9 cellular contexts compared by ENCODE assay signal in genomic region chr1:182084487-182085316, GRCh38. TPM values are rescaled to one million over a fixed set of nuclear protein-coding genes. Genes with fewer than 3 reads are reported as not detected.
DNase-seq lines count a peak whose midpoint lies in the region; ATAC-seq and TF ChIP-seq lines count a peak whose summit lies in the region.
"Had no signal": no experiment of that assay in that cellular context is flagged by ENCODE, and none has a peak within 500 bp of the region (broad histone marks: within the 10 kb centered on the region; RNA-seq: fewer than 3 reads in every experiment).

No MANE protein-coding gene starts in this region.

- H3K27ac ChIP-seq in CD4-positive, alpha-beta T cell (ENCODE audit: low read depth, low read length) = no peak overlapping the region
- H3K27ac ChIP-seq in Karpas-422 (ENCODE audit: low read length) = no peak overlapping the region

- no peak overlapping the region for H2AFZ ChIP-seq in Karpas-422 (ENCODE audit: low read length)

- no peaks in the 10 kb centered on the region for H3K36me3 ChIP-seq in Karpas-422 (ENCODE audit: insufficient read depth, low read length)

- H3K9me3 Mint-ChIP-seq in CD4-positive, alpha-beta T cell = no peaks in the 10 kb centered on the region
- no peaks in the 10 kb centered on the region for H3K9me3 Mint-ChIP-seq in activated T-helper 1 cell treated with anti-CD3 and anti-CD28 coated beads, Interleukin-12 subunit alpha, Interleukin-12 subunit beta, Interleukin-2, Interleukin-4 antibody, amounts not matched to agents 30 ng/mL and 10 ng/mL and 1 ng/mL, durations not matched to agents 14 hours and 24 hours and 36 hours
- no peaks in the 10 kb centered on the region for H3K9me3 Mint-ChIP-seq in neural crest cell

- POLR2A ChIA-PET in CD4-positive, alpha-beta T cell (lab: Charles Lee) = interaction anchor here (1.2 to 1.5 kb wide), 2 partner anchors 59 to 312 kb away, joined by 6 to 8 read pairs; no protein-coding TSS in a partner anchor

- H3K9ac ChIP-seq in Karpas-422 (ENCODE audit: low read length) = no peak overlapping the region

- no peaks in the 10 kb centered on the region for H3K9me3 ChIP-seq in CD4-positive, alpha-beta T cell (ENCODE audit: control insufficient read depth, low read length)
- no peaks in the 10 kb centered on the region for H3K9me3 ChIP-seq in Karpas-422 (ENCODE audit: low read length)

- peak; percentile 66 for TF ChIP-seq CTCF in CD4-positive, alpha-beta T cell (IDR thresholded peaks at IDR 0.05)
- TF ChIP-seq CTCF in fibroblast of the aortic adventitia (IDR thresholded peaks at IDR 0.05; ENCODE audit: insufficient read depth, low read length) (peak; percentile 79), neural crest cell (conservative IDR thresholded peaks at IDR 0.05) (peak; percentile 80)

- no peaks in the 10 kb centered on the region for H4K20me1 ChIP-seq in Karpas-422 (ENCODE audit: insufficient read depth, low read depth, low read length)

- no peaks in the 10 kb centered on the region for H3K27me3 ChIP-seq in CD4-positive, alpha-beta T cell (ENCODE audit: control insufficient read depth, insufficient read depth, low read length)
- H3K27me3 ChIP-seq in Karpas-422 (ENCODE audit: low read length) = no peaks in the 10 kb centered on the region

- H3K27me3 Mint-ChIP-seq in CD4-positive, alpha-beta T cell = no peaks in the 10 kb centered on the region
- H3K27me3 Mint-ChIP-seq in activated T-helper 1 cell treated with anti-CD3 and anti-CD28 coated beads, Interleukin-12 subunit alpha, Interleukin-12 subunit beta, Interleukin-2, Interleukin-4 antibody, amounts not matched to agents 30 ng/mL and 10 ng/mL and 1 ng/mL, durations not matched to agents 14 hours and 24 hours and 36 hours (ENCODE audit: insufficient read depth) = no peaks in the 10 kb centered on the region
- no peaks in the 10 kb centered on the region for H3K27me3 Mint-ChIP-seq in neural crest cell (ENCODE audit: low read depth)

- H3K4me2 ChIP-seq in Karpas-422 (ENCODE audit: low read depth, low read length, poor library complexity, severe bottlenecking) = no peak overlapping the region

- peak; percentile 75 for ATAC-seq in CD4-positive, alpha-beta T cell (ENCODE audit: poor library complexity)
- ATAC-seq in GM21360 (IDR thresholded peaks at IDR 0.05; ENCODE audit: unreplicated experiment) = peak; percentile 77

- peaks cover 41% of the 10 kb centered on the region for H3K4me1 Mint-ChIP-seq in CD4-positive, alpha-beta T cell (ENCODE audit: low read depth)
- peaks cover 55% of the 10 kb centered on the region for H3K4me1 Mint-ChIP-seq in activated T-helper 1 cell treated with anti-CD3 and anti-CD28 coated beads, Interleukin-12 subunit alpha, Interleukin-12 subunit beta, Interleukin-2, Interleukin-4 antibody, amounts not matched to agents 30 ng/mL and 10 ng/mL and 1 ng/mL, durations not matched to agents 14 hours and 24 hours and 36 hours (ENCODE audit: low read depth)
- H3K4me1 Mint-ChIP-seq in neural crest cell = peaks cover 9% of the 10 kb centered on the region

- peak overlapping the region; percentile 82 for H3K27ac Mint-ChIP-seq in CD4-positive, alpha-beta T cell
- peak overlapping the region; percentile 61 for H3K27ac Mint-ChIP-seq in activated T-helper 1 cell treated with anti-CD3 and anti-CD28 coated beads, Interleukin-12 subunit alpha, Interleukin-12 subunit beta, Interleukin-2, Interleukin-4 antibody, amounts not matched to agents 30 ng/mL and 10 ng/mL and 1 ng/mL, durations not matched to agents 14 hours and 24 hours and 36 hours
- peak overlapping the region; percentile 2 for H3K27ac Mint-ChIP-seq in neural crest cell (ENCODE audit: unreplicated experiment)

- DNase-seq in CD4-positive, alpha-beta T cell = peak; percentile 60 to 83 (median 74)
- peak; percentile 85 for DNase-seq in Karpas-422
- peak; percentile 62 for DNase-seq in RKO (ENCODE audit: low spot score)
- peak; percentile 76 for DNase-seq in activated T-helper 1 cell treated with anti-CD3 and anti-CD28 coated beads, Interleukin-12 subunit alpha, Interleukin-12 subunit beta, Interleukin-2, Interleukin-4 antibody, amounts not matched to agents 30 ng/mL and 10 ng/mL and 1 ng/mL, durations not matched to agents 14 hours and 24 hours and 36 hours (ENCODE audit: low spot score)
- peak; percentile 67 for DNase-seq in fibroblast of the aortic adventitia (ENCODE audit: low read depth)
- peak; percentile 95 for DNase-seq in neural crest cell (ENCODE audit: low read depth, low spot score)
- peak; percentile 54 for DNase-seq in stromal cell of bone marrow (ENCODE audit: low read depth)

- H3K4me3 ChIP-seq in Karpas-422 (ENCODE audit: low read length) (no peak overlapping the region), fibroblast of the aortic adventitia (ENCODE audit: low read depth, low read length) (no peak overlapping the region)

- H3K79me2 ChIP-seq in Karpas-422 (ENCODE audit: low read length) = no peaks in the 10 kb centered on the region

- intact Hi-C loops in CD4-positive, alpha-beta T cell (cut with DNase I, micrococcal nuclease) = loop anchor here (1.0 to 5.0 kb wide), 5 partner anchors 56 to 698 kb away; no protein-coding TSS in a partner anchor
- intact Hi-C loops in activated T-helper 1 cell treated with anti-CD3 and anti-CD28 coated beads, Interleukin-12 subunit alpha, Interleukin-12 subunit beta, Interleukin-2, Interleukin-4 antibody, amounts not matched to agents 30 ng/mL and 10 ng/mL and 1 ng/mL, durations not matched to agents 14 hours and 24 hours and 36 hours (cut with micrococcal nuclease) = loop anchor here (1.0 to 10.0 kb wide), 9 partner anchors 56 to 755 kb away; partner anchors contain the start of genes DHX9 and NPL

- no peaks in the 10 kb centered on the region for H3K36me3 Mint-ChIP-seq in CD4-positive, alpha-beta T cell (ENCODE audit: low read depth)
- H3K36me3 Mint-ChIP-seq in activated T-helper 1 cell treated with anti-CD3 and anti-CD28 coated beads, Interleukin-12 subunit alpha, Interleukin-12 subunit beta, Interleukin-2, Interleukin-4 antibody, amounts not matched to agents 30 ng/mL and 10 ng/mL and 1 ng/mL, durations not matched to agents 14 hours and 24 hours and 36 hours (ENCODE audit: low read depth) = no peaks in the 10 kb centered on the region
- no peaks in the 10 kb centered on the region for H3K36me3 Mint-ChIP-seq in neural crest cell (ENCODE audit: low read depth)

- no peaks in the 10 kb centered on the region for H3K9me2 ChIP-seq in Karpas-422 (replicated peaks; ENCODE audit: insufficient read depth, low read length)

- CTCF ChIA-PET in CD4-positive, alpha-beta T cell (lab: Charles Lee) = interaction anchor here (0.6 to 2.3 kb wide), 7 partner anchors 10 to 700 kb away, joined by 3 to 32 read pairs (median 4); partner anchors contain the start of gene GLUL

- H3K4me3 Mint-ChIP-seq in CD4-positive, alpha-beta T cell = no peak overlapping the region
- peak overlapping the region; percentile 26 for H3K4me3 Mint-ChIP-seq in activated T-helper 1 cell treated with anti-CD3 and anti-CD28 coated beads, Interleukin-12 subunit alpha, Interleukin-12 subunit beta, Interleukin-2, Interleukin-4 antibody, amounts not matched to agents 30 ng/mL and 10 ng/mL and 1 ng/mL, durations not matched to agents 14 hours and 24 hours and 36 hours
- no peak overlapping the region for H3K4me3 Mint-ChIP-seq in neural crest cell

- H3K4me1 ChIP-seq in Karpas-422 (ENCODE audit: low read length) = no peaks in the 10 kb centered on the region

RNA-seq across cellular contexts. Expression of gene ZNF648, which starts 23.2 kb away (rescaled TPM):
- not detected for total RNA-seq in CD4-positive, alpha-beta T cell
- not detected in 2 replicates for total RNA-seq in Karpas-422 (2014; rRNA removed; shearing (Covaris generic); ENCODE audit: low replicate concordance)
- not detected in 2 replicates for total RNA-seq in activated T-helper 1 cell treated with anti-CD3 and anti-CD28 coated beads, Interleukin-12 subunit alpha, Interleukin-12 subunit beta, Interleukin-2, Interleukin-4 antibody, amounts not matched to agents 30 ng/mL and 10 ng/mL and 1 ng/mL, durations not matched to agents 14 hours and 24 hours and 36 hours
- total RNA-seq in fibroblast of the aortic adventitia (ENCODE audit: low replicate concordance) (not detected in 2 replicates), neural crest cell (0.61 and 0.77 TPM in 2 replicates)
- total RNA-seq: activated CD8-positive, alpha-beta memory T cell treated with anti-CD3 and anti-CD28 coated beads for 36 hours had no signal

Comparison
In these comparisons a context has a peak if more than half of its experiments do, and no peak if none do; other contexts are left out.
1. H3K27ac Mint-ChIP-seq: peak in every context shown above with its lines; median percentile 82 in CD4-positive, alpha-beta T cell; 61 in activated T-helper 1 cell treated with anti-CD3 and anti-CD28 coated beads, Interleukin-12 subunit alpha, Interleukin-12 subunit beta, Interleukin-2, Interleukin-4 antibody, amounts not matched to agents 30 ng/mL and 10 ng/mL and 1 ng/mL, durations not matched to agents 14 hours and 24 hours and 36 hours; 2 in neural crest cell.